In the genomic region with DNA sequence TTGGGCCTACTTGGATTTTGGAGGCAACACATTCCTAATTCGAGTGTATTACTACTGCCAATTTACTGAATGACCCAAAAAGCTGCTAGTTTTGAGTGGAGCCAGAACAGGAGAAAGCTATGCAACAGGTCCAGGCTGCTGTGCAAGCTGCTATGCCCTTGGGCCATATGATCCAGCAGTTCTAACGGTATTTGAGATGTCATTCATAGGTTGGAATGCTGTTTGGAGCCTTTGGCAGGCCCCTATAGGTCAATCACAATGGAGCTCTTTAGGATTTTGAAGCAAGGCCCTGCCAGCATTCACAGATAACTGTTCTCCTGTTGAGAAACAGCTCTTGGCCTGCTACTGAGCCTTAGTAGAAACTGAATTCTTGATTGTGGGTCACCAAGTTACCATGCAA, we compare ENCODE assay signal across 9 cellular contexts.
"Had no signal": no experiment of that assay in that cellular context is flagged by ENCODE, and none has a peak within 500 bp of the region (broad histone marks: within the 10 kb centered on the region; RNA-seq: fewer than 3 reads in every experiment).

No MANE protein-coding gene starts in this region.

- DNase-seq: GM23248, GOT3, H7, HFFc6, IMR-90 had no signal

- H3K36me3 ChIP-seq: HAP-1 had no signal

- H3K4me3 ChIP-seq: GM23248, HAP-1, K562 had no signal

- H3K4me3 Mint-ChIP-seq: HFFc6 had no signal

- FAIRE-seq: HTR-8/SVneo, K562 had no signal

- H3K27ac Mint-ChIP-seq: HFFc6 had no signal

- ATAC-seq: HCT116, K562 had no signal
